ENCODE assay signal across 8 cellular contexts in the genomic region with DNA sequence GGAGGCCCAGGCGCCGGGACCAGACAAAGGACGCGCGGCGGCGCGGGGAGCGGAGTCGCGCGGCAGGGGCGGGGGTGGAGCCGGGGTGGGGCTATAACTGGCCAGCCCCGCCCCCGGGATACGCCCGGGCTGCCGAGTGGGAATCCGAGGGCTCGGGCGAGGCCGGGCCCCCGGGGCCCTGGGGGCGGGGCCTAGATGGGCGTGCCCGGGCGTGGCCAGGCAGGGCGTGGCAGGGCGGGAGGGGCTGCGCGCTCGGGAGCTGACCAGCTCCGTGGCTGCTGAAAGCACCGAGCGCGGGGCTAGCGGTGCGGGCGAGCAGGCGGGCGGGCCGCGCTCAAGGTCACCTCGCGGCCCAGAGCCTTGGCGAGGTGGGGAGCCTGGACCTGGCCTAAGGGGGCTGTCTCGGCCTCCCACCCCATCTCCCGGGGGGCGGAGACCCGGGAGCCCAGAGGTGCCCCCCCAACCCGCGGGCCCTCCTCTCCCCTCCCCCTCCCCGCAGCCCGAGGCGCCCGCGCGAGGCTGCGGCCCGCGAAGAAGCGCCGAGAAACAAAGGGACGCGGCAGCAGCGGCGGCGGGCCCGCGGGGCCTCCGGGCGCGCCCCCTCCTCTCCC. TPM values are rescaled to one million over a fixed set of nuclear protein-coding genes. Genes with fewer than 3 reads are reported as not detected.
A peak's percentile ranks its signal among the peaks of the same experiment; 100 is the strongest.
DNase-seq lines count a peak whose midpoint lies in the region; ATAC-seq and TF ChIP-seq lines count a peak whose summit lies in the region.

No MANE protein-coding gene starts in this region.

- H3K9me3 Mint-ChIP-seq in endodermal cell, result peaks cover 3% of the 10 kb centered on the region

- CTCF ChIA-PET in SK-N-SH (lab: Yijun Ruan, JAX), result interaction anchor here (1.1 to 3.1 kb wide), 2 partner anchors 99 kb away, joined by 4 to 9 read pairs; no protein-coding TSS in a partner anchor

- H3K4me3 ChIP-seq in SK-N-SH (ENCODE audit: low read depth in 2 of 2, low read length in 1 of 2) (peak overlapping the region in 1 of 2 experiments; percentile 54; a peak in 2 of 4 replicates), endodermal cell (ENCODE audit: low read length) (no peak overlapping the region), gastroesophageal sphincter (peak overlapping the region in 1 of 2 donors; percentile 33)

- ATAC-seq in SK-N-SH treated with all-trans-retinoic acid at 6 μM for 48 hours, result no peak
- ATAC-seq in gastroesophageal sphincter, result no peak
- no peak for ATAC-seq in activated CD4-positive, CD25-positive, alpha-beta regulatory T cell treated with anti-CD3 and anti-CD28 coated beads, Interleukin-2, amount 50 U/mL, for 24 hours
- no peak for ATAC-seq in HG02588 (IDR thresholded peaks at IDR 0.05; ENCODE audit: unreplicated experiment)

- no peaks in the 10 kb centered on the region for H4K20me1 ChIP-seq in SK-N-SH (ENCODE audit: insufficient read depth)

- no peaks in the 10 kb centered on the region for H3K9me2 ChIP-seq in SK-N-SH

- 15% methylated on average over 25 of the region's 74 CpGs for WGBS in SK-N-SH (ENCODE audit: low lambda C conversion rate)
- WGBS in endodermal cell (ENCODE audit: insufficient coverage in 1 of 2, insufficient read length in 1 of 2), 2 experiments, result 2 to 8% methylated on average over 23 to 70 of the region's 74 CpGs
- WGBS in gastroesophageal sphincter (ENCODE audit: low coverage in 1 of 2), 2 donors, result 8 to 17% methylated on average over 11 to 19 of the region's 74 CpGs

- H3K4me1 ChIP-seq in SK-N-SH (ENCODE audit: control insufficient read depth in 1 of 2, insufficient read depth in 2 of 2, low read depth in 1 of 2, low read length in 1 of 2) (peaks cover 0 to 19% of the 10 kb centered on the region in 2 experiments; a peak in 1 of 4 replicates), endodermal cell (ENCODE audit: control insufficient read depth, insufficient read depth, low read length) (no peaks in the 10 kb centered on the region), gastroesophageal sphincter (peaks cover 3 to 42% (median 24%) of the 10 kb centered on the region in 3 donors)

- H2AFZ ChIP-seq in SK-N-SH (ENCODE audit: low read depth), result no peak overlapping the region

- peak overlapping the region; percentile 47 for H3K4me2 ChIP-seq in SK-N-SH

- POLR2A ChIA-PET in SK-N-SH (lab: Yijun Ruan, JAX), result interaction anchor here (0.6 to 2.1 kb wide), 5 partner anchors 29 to 105 kb away, joined by 3 to 15 read pairs (median 3); a partner anchor contains a TSS

- H3K27me3 ChIP-seq in SK-N-SH (ENCODE audit: insufficient read depth), result peaks cover 25% of the 10 kb centered on the region; the same call in 1 of the 2 replicates
- H3K27me3 ChIP-seq in endodermal cell (ENCODE audit: control insufficient read depth, insufficient read depth, low read length, poor library complexity, severe bottlenecking), result peaks cover 73% of the 10 kb centered on the region
- peaks cover 57% of the 10 kb centered on the region for H3K27me3 ChIP-seq in gastroesophageal sphincter

- no peak for TF ChIP-seq RAD21 in SK-N-SH (IDR thresholded peaks at IDR 0.05; ENCODE audit: low read length)

- no peaks in the 10 kb centered on the region for H3K36me3 ChIP-seq in SK-N-SH (replicated peaks in 1 of 2; ENCODE audit: control insufficient read depth in 1 of 2, insufficient read depth in 2 of 2, low read length in 1 of 2)
- H3K36me3 ChIP-seq in endodermal cell (ENCODE audit: control insufficient read depth, insufficient read depth, low read length), result no peaks in the 10 kb centered on the region
- H3K36me3 ChIP-seq in gastroesophageal sphincter, result peaks cover 0 to 16% of the 10 kb centered on the region in 2 donors

- H3K4me1 Mint-ChIP-seq in endodermal cell, result no peaks in the 10 kb centered on the region

- no peak for TF ChIP-seq POLR2A in gastroesophageal sphincter (IDR thresholded peaks at IDR 0.05)

- no peaks in the 10 kb centered on the region for H3K79me2 ChIP-seq in SK-N-SH (ENCODE audit: insufficient read depth)

- H3K27ac Mint-ChIP-seq in endodermal cell, result no peak overlapping the region

- H3K36me3 Mint-ChIP-seq in endodermal cell (ENCODE audit: low read depth), result peaks cover 3% of the 10 kb centered on the region

- no peak for TF ChIP-seq EP300 in SK-N-SH (IDR thresholded peaks at IDR 0.05; ENCODE audit: borderline replicate concordance in 1 of 2, low read depth in 1 of 2, low read length in 1 of 2)
- TF ChIP-seq EP300 in gastroesophageal sphincter (IDR thresholded peaks at IDR 0.05), result no peak

- H3K27ac ChIP-seq in SK-N-SH (ENCODE audit: low read depth in 2 of 2, low read length in 1 of 2) (peak overlapping the region in 1 of 2 experiments; percentile 75; a peak in 2 of 4 replicates), endodermal cell (ENCODE audit: low read depth, low read length) (peak overlapping the region; percentile 68), gastroesophageal sphincter (no peak overlapping the region)

- H3K4me3 Mint-ChIP-seq in endodermal cell, result peak overlapping the region; percentile 20

- H3F3A ChIP-seq in SK-N-SH (replicated peaks; ENCODE audit: insufficient read depth), result no peaks in the 10 kb centered on the region

- peak; percentile 98 for DNase-seq in SK-N-SH
- DNase-seq in NCI-H748 treated with DMSO at 0.1 percent for 48 hours (lab: John Stamatoyannopoulos, UW), result peak; percentile 52
- DNase-seq in endodermal cell, result peak; percentile 95
- peak; percentile 85 for DNase-seq in pons (ENCODE audit: low spot score)

- TF ChIP-seq CTCF in SK-N-SH (IDR thresholded peaks at IDR 0.05) (no peak), endodermal cell (conservative IDR thresholded peaks at IDR 0.05) (no peak), gastroesophageal sphincter (IDR thresholded peaks at IDR 0.05) (no peak)

- H3K27me3 Mint-ChIP-seq in endodermal cell (ENCODE audit: insufficient read depth), result peaks cover 74% of the 10 kb centered on the region

- no peaks in the 10 kb centered on the region for H3K9me3 ChIP-seq in SK-N-SH
- no peaks in the 10 kb centered on the region for H3K9me3 ChIP-seq in endodermal cell (ENCODE audit: control insufficient read depth, low read length)
- peaks cover 0 to 5% (median 0%) of the 10 kb centered on the region in 3 donors for H3K9me3 ChIP-seq in gastroesophageal sphincter

- no peak overlapping the region for H3K9ac ChIP-seq in SK-N-SH
- no peak overlapping the region for H3K9ac ChIP-seq in endodermal cell (ENCODE audit: extremely low read depth, low read length, poor library complexity, severe bottlenecking)

TF ChIP-seq in SK-N-SH, 30 proteins besides CTCF, POLR2A, EP300 and RAD21 (continues in another document):
- TF ChIP-seq FOXM1 (IDR thresholded peaks at IDR 0.05; ENCODE audit: low read depth) (no peak), TAF1 (IDR thresholded peaks at IDR 0.05; ENCODE audit: borderline replicate concordance, low read depth, low read length) (no peak), RFX5 (IDR thresholded peaks at IDR 0.05; ENCODE audit: low read length) (no peak), MXI1 (IDR thresholded peaks at IDR 0.05; ENCODE audit: low read depth, low read length) (peak; percentile 24; the same call in 1 of the 2 replicates)

TF ChIP-seq in SK-N-SH treated with all-trans-retinoic acid at 6 μM for 48 hours, 23 proteins besides CTCF, POLR2A, EP300 and RAD21 (continues in another document):
- no peak for TF ChIP-seq ZFP30 (CRISPR knock-in tag; IDR thresholded peaks at IDR 0.05)
- no peak for TF ChIP-seq PPARA (CRISPR knock-in tag; IDR thresholded peaks at IDR 0.05; ENCODE audit: borderline replicate concordance)

RNA-seq across cellular contexts. Expression of a gene that starts 1.3 kb away (rescaled TPM):
- 0.48 and 0.68 TPM in 2 replicates for polyA plus RNA-seq in SK-N-SH (2012; rRNA removed)
- polyA plus RNA-seq in SK-N-SH (2012; cell fraction: cytosol; rRNA removed), result 0.67 and 1.5 TPM in 2 replicates
- polyA plus RNA-seq in SK-N-SH (2012; cell fraction: nucleus; rRNA removed), result 1.0 and 1.6 TPM in 2 replicates
- total RNA-seq in endodermal cell (under 1 TPM in 1 of 2 donors, not detected in 1; 0.55 TPM), gastroesophageal sphincter (1 to 10 TPM in 1 of 4 donors, under 1 TPM in 2, not detected in 1; 0.04 to 3.3 (median 0.27) TPM)
- polyA plus RNA-seq in endodermal cell (2013, experiment 1 of 2), result 42.1 TPM
- 37.5 TPM for polyA plus RNA-seq in endodermal cell (2013, experiment 2 of 2)

RNA-seq across cellular contexts. Expression of a gene that starts 26.1 kb away (rescaled TPM):
- polyA plus RNA-seq in SK-N-SH (2012; rRNA removed), result 14.5 and 14.7 TPM in 2 replicates
- polyA plus RNA-seq in SK-N-SH (2012; cell fraction: cytosol; rRNA removed), result 7.2 and 10.5 TPM in 2 replicates
- polyA plus RNA-seq in SK-N-SH (2012; cell fraction: nucleus; rRNA removed), result 41.9 and 44.2 TPM in 2 replicates
- 10 to 100 TPM; 12.3 to 12.6 TPM for total RNA-seq in endodermal cell
- polyA plus RNA-seq in endodermal cell (2013, experiment 1 of 2), result 11.9 TPM
- 10.4 TPM for polyA plus RNA-seq in endodermal cell (2013, experiment 2 of 2)
- total RNA-seq in gastroesophageal sphincter, result 10 to 100 TPM in 2 of 4 donors, 1 to 10 TPM in 2; 5.1 to 20.4 (median 10.6) TPM

RNA-seq across cellular contexts. Expression of a gene that starts 44.1 kb away (rescaled TPM):
- polyA plus RNA-seq in SK-N-SH (2012; rRNA removed), result 198 and 502 TPM in 2 replicates
- 245 and 294 TPM in 2 replicates for polyA plus RNA-seq in SK-N-SH (2012; cell fraction: cytosol; rRNA removed)
- 658 and 734 TPM in 2 replicates for polyA plus RNA-seq in SK-N-SH (2012; cell fraction: nucleus; rRNA removed)
- total RNA-seq in endodermal cell, result 100 to 1,000 TPM; 454 to 459 TPM
- polyA plus RNA-seq in endodermal cell (2013, experiment 1 of 2), result 423 TPM
- 371 TPM for polyA plus RNA-seq in endodermal cell (2013, experiment 2 of 2)
- total RNA-seq in gastroesophageal sphincter, result 100 to 1,000 TPM in 1 of 4 donors, 10 to 100 TPM in 3; 72.8 to 112 (median 85.8) TPM

RNA-seq across cellular contexts. Expression of a gene that starts 44.7 kb away (rescaled TPM):
- 3.2 and 4.2 TPM in 2 replicates for polyA plus RNA-seq in SK-N-SH (2012; rRNA removed)
- 2.1 and 2.3 TPM in 2 replicates for polyA plus RNA-seq in SK-N-SH (2012; cell fraction: cytosol; rRNA removed)
- 6.9 and 7.8 TPM in 2 replicates for polyA plus RNA-seq in SK-N-SH (2012; cell fraction: nucleus; rRNA removed)
- 1 to 10 TPM in 1 of 2 donors, under 1 TPM in 1; 0.88 to 2.4 TPM for total RNA-seq in endodermal cell
- 1.5 TPM for polyA plus RNA-seq in endodermal cell (2013, experiment 1 of 2)
- polyA plus RNA-seq in endodermal cell (2013, experiment 2 of 2), result 1.9 TPM
- 1 to 10 TPM in 1 of 4 donors, under 1 TPM in 1, not detected in 2; 0.27 to 1.4 TPM for total RNA-seq in gastroesophageal sphincter

RNA-seq across cellular contexts. Expression of a gene that starts 49.4 kb away (rescaled TPM):
- polyA plus RNA-seq in SK-N-SH (2012; rRNA removed), result 35.6 and 43.8 TPM in 2 replicates
- polyA plus RNA-seq in SK-N-SH (2012; cell fraction: cytosol; rRNA removed), result 20.7 and 27.9 TPM in 2 replicates
- polyA plus RNA-seq in SK-N-SH (2012; cell fraction: nucleus; rRNA removed), result 72.2 and 94.5 TPM in 2 replicates
- total RNA-seq in endodermal cell, result 10 to 100 TPM; 24.7 to 26.2 TPM
- 39.6 TPM for polyA plus RNA-seq in endodermal cell (2013, experiment 1 of 2)
- 30.5 TPM for polyA plus RNA-seq in endodermal cell (2013, experiment 2 of 2)
- total RNA-seq in gastroesophageal sphincter, result 10 to 100 TPM; 50.1 to 88.3 (median 65.2) TPM

Comparison
In these comparisons a context has a peak if more than half of its experiments do, and no peak if none do; other contexts are left out.
1. RNA of a gene that starts 44.1 kb away (total RNA-seq): 454 to 459 TPM in endodermal cell; 72.8 to 112 TPM in gastroesophageal sphincter; every median in the first group is over 4 times any median in the second.
2. Peak in every context shown above with its lines, with median percentiles within 50 percentile points of each other: DNase-seq.